11 cellular contexts compared by ENCODE assay signal in the genomic region with DNA sequence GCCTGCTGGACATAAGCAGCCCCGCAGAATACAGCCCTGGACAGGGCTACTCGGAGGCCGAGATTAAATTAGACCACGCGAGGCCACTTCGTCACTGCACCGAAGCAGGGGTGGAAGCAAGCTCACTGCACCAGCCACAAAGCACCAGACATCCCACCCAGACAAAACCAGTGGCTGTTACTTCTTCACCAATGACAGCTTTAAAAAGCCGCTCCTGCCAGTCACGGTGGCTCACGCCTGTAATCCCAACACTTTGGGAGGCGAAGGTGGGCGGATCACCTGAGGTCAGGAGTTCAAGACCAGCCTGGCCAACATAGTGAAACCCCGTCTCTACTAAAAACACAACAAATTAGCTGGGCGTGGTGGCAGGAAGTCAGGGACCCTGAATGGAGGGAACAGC. TPM values are rescaled to one million over a fixed set of nuclear protein-coding genes. Genes with fewer than 3 reads are reported as not detected.
A peak's percentile ranks its signal among the peaks of the same experiment; 100 is the strongest.
DNase-seq lines count a peak whose midpoint lies in the region; ATAC-seq, FAIRE-seq and TF ChIP-seq lines count a peak whose summit lies in the region.
"Not testable (repeated sequence)": the region's sequence is repeated elsewhere in the genome, so short reads cannot be mapped to it uniquely, and the experiment has no call there.
"Had no signal": no experiment of that assay in that cellular context is flagged by ENCODE, and none has a peak within 500 bp of the region (broad histone marks: within the 10 kb centered on the region; RNA-seq: fewer than 3 reads in every experiment).

No MANE protein-coding gene starts in this region.

- H3K4me1 ChIP-seq in HEK293 (ENCODE audit: control insufficient read depth, insufficient read depth, low read length); mesenchymal stem cell (ENCODE audit: control insufficient read depth, insufficient read depth, low read depth, low read length): not testable (repeated sequence)
- H3K4me1 ChIP-seq in K562 (replicated peaks in 1 of 2; ENCODE audit: control insufficient read depth in 2 of 2, insufficient read depth in 2 of 2, low read length in 2 of 2) = peaks cover 7 to 31% of the 10 kb centered on the region in 2 experiments; a peak in 4 of 5 replicates

- not testable (repeated sequence) for TF ChIP-seq POLR2A in K562 (conservative IDR thresholded peaks at IDR 0.05)

- not testable (repeated sequence) for H3K23ac ChIP-seq in mesenchymal stem cell (ENCODE audit: low read length in 2 of 2)

- H3K9me3 ChIP-seq in HEK293 (ENCODE audit: control insufficient read depth, insufficient read depth, low read depth, low read length); K562 (replicated peaks; ENCODE audit: control insufficient read depth, insufficient read depth, low read depth, low read length); mesenchymal stem cell (ENCODE audit: control insufficient read depth, low read length): not testable (repeated sequence)

- not testable (repeated sequence) for H2BK120ac ChIP-seq in mesenchymal stem cell (ENCODE audit: low read depth, low read length)

- H2AFZ ChIP-seq in K562 (ENCODE audit: low read depth, low read length) = peak overlapping the region; percentile 25
- not testable (repeated sequence) for H2AFZ ChIP-seq in mesenchymal stem cell (ENCODE audit: low read depth, low read length)

- H3K9me3 Mint-ChIP-seq in stimulated activated naive CD8-positive, alpha-beta T cell treated with anti-CD3 and anti-CD28 coated beads, Interleukin-15, Interleukin-2, amounts not matched to agents 100 ng/mL and 50 ng/mL, for 24 hours = not testable (repeated sequence)

- not testable (repeated sequence) for H3K18ac ChIP-seq in mesenchymal stem cell (ENCODE audit: low read depth in 1 of 2, low read length in 2 of 2)

- not testable (repeated sequence) for H3K79me1 ChIP-seq in mesenchymal stem cell (replicated peaks; ENCODE audit: low read length, poor library complexity, severe bottlenecking)

- not testable (repeated sequence) for H3K36me3 Mint-ChIP-seq in stimulated activated naive CD8-positive, alpha-beta T cell treated with anti-CD3 and anti-CD28 coated beads, Interleukin-15, Interleukin-2, amounts not matched to agents 100 ng/mL and 50 ng/mL, for 24 hours (ENCODE audit: low read depth)

- 50% methylated on average over 13 of the region's 14 CpGs for WGBS in K562 (ENCODE audit: insufficient coverage, low coverage, missing lambda C conversion rate)
- 89% methylated on average over 12 of the region's 14 CpGs for WGBS in mesenchymal stem cell

- not testable (repeated sequence) for H3K27me3 ChIP-seq in K562 (ENCODE audit: control insufficient read depth in 2 of 2, insufficient read depth in 2 of 2, low read length in 2 of 2)
- peaks cover 6 to 15% of the 10 kb centered on the region in 2 experiments for H3K27me3 ChIP-seq in mesenchymal stem cell (ENCODE audit: control insufficient read depth in 1 of 2, insufficient read depth in 1 of 2, low read length in 2 of 2)

- not testable (repeated sequence) for H3K4ac ChIP-seq in mesenchymal stem cell (ENCODE audit: low read depth in 1 of 2, low read length in 2 of 2)

- BruUV-seq in K562 (replicated peaks; lab: Mats Ljungman, UMichigan) = not testable (repeated sequence)

- POLR2A ChIA-PET in HEK293 (lab: Yijun Ruan, JAX) = interaction anchor here (1.2 kb wide), 1 partner anchor 14 kb away, joined by 4 read pairs; no protein-coding TSS in a partner anchor
- POLR2A ChIA-PET in K562 (lab: Yijun Ruan, JAX) = interaction anchor here (0.5 to 1.1 kb wide), 4 partner anchors 9 to 150 kb away, joined by 3 read pairs; no protein-coding TSS in a partner anchor

- not testable (repeated sequence) for H3K4me3 ChIP-seq in HEK293 (ENCODE audit: low read depth, low read length); K562; mesenchymal stem cell (ENCODE audit: insufficient read depth in 1 of 2, low read depth in 1 of 2, low read length in 2 of 2)

- not testable (repeated sequence) for H4K20me1 ChIP-seq in K562 (replicated peaks; ENCODE audit: control insufficient read depth, insufficient read depth, low read length)

- not testable (repeated sequence) for H3K4me3 Mint-ChIP-seq in stimulated activated naive CD8-positive, alpha-beta T cell treated with anti-CD3 and anti-CD28 coated beads, Interleukin-15, Interleukin-2, amounts not matched to agents 100 ng/mL and 50 ng/mL, for 24 hours

- TF ChIP-seq RAD21 in K562 (CRISPR knock-in tag; conservative IDR thresholded peaks at IDR 0.05 in 1 of 2, IDR thresholded peaks at IDR 0.05 in 1 of 2) = not testable (repeated sequence)

- peak overlapping the region in 1 of 2 experiments; percentile 76; a peak in 2 of 4 replicates for H3K9ac ChIP-seq in K562 (ENCODE audit: insufficient read depth in 1 of 2, low read depth in 2 of 2, low read length in 2 of 2)
- not testable (repeated sequence) for H3K9ac ChIP-seq in mesenchymal stem cell (ENCODE audit: low read length)

- H3K27ac ChIP-seq in HEK293 (ENCODE audit: extremely low read depth, low read depth, low read length); K562 (ENCODE audit: extremely low read depth, low read depth, low read length); mesenchymal stem cell (ENCODE audit: low read length, poor library complexity, severe bottlenecking): not testable (repeated sequence)

- DNase-seq in GM13976 (ENCODE audit: low spot score) = peak; percentile 2
- DNase-seq in K562 (ENCODE audit: extremely low read depth in 1 of 4, low spot score in 3 of 4); mesenchymal stem cell: not testable (repeated sequence)

- intact Hi-C loops in K562 (cut with micrococcal nuclease) = not testable (repeated sequence)

- not testable (repeated sequence) for H3K36me3 ChIP-seq in HEK293 (ENCODE audit: control insufficient read depth in 2 of 2, insufficient read depth in 1 of 2, low read length in 2 of 2); K562 (ENCODE audit: control insufficient read depth, insufficient read depth, low read length); mesenchymal stem cell (ENCODE audit: control insufficient read depth in 1 of 2, insufficient read depth in 2 of 2, low read depth in 1 of 2, low read length in 2 of 2)

- peaks cover 24% of the 10 kb centered on the region for H3K4me1 Mint-ChIP-seq in stimulated activated naive CD8-positive, alpha-beta T cell treated with anti-CD3 and anti-CD28 coated beads, Interleukin-15, Interleukin-2, amounts not matched to agents 100 ng/mL and 50 ng/mL, for 24 hours (ENCODE audit: low read depth)

- not testable (repeated sequence) for H3K14ac ChIP-seq in mesenchymal stem cell (ENCODE audit: low read length in 2 of 2)

- H4K8ac ChIP-seq in mesenchymal stem cell (ENCODE audit: low read length) = peak overlapping the region; percentile 37

- peaks cover 27% of the 10 kb centered on the region for H3K27me3 Mint-ChIP-seq in stimulated activated naive CD8-positive, alpha-beta T cell treated with anti-CD3 and anti-CD28 coated beads, Interleukin-15, Interleukin-2, amounts not matched to agents 100 ng/mL and 50 ng/mL, for 24 hours

- in situ Hi-C loops in GM13976 (cut with MboI; ENCODE audit: low sequenced_read_pairs, unreplicated experiment); K562 (cut with MboI): not testable (repeated sequence)

- not testable (repeated sequence) for H3K9me1 ChIP-seq in K562 (ENCODE audit: control insufficient read depth, insufficient read depth, low read length)

- not testable (repeated sequence) for FAIRE-seq in K562 (lab: Jason Lieb, UNC)

- not testable (repeated sequence) for H2BK12ac ChIP-seq in mesenchymal stem cell (ENCODE audit: low read length in 2 of 2)

- H4K91ac ChIP-seq in mesenchymal stem cell (ENCODE audit: low read length) = not testable (repeated sequence)

- H2AK5ac ChIP-seq in mesenchymal stem cell (ENCODE audit: low read length, severe bottlenecking) = not testable (repeated sequence)

- TF ChIP-seq CTCF in GM13976 (IDR thresholded peaks at IDR 0.05; ENCODE audit: borderline replicate concordance, control extremely low read depth, extremely low read depth, insufficient read depth, missing control alignments); HEK293 (tag by site-specific recombination; IDR thresholded peaks at IDR 0.05); K562 (IDR thresholded peaks at IDR 0.05 in 2 of 3, conservative IDR thresholded peaks at IDR 0.05 in 1 of 3; ENCODE audit: insufficient read depth in 2 of 3, low read depth in 1 of 3, low read length in 3 of 3): not testable (repeated sequence)

- TF ChIP-seq EP300 in K562 (IDR thresholded peaks at IDR 0.05; ENCODE audit: low read length) = not testable (repeated sequence)

- H3K27ac Mint-ChIP-seq in stimulated activated naive CD8-positive, alpha-beta T cell treated with anti-CD3 and anti-CD28 coated beads, Interleukin-15, Interleukin-2, amounts not matched to agents 100 ng/mL and 50 ng/mL, for 24 hours = peak overlapping the region; percentile 58

- not testable (repeated sequence) for H3K79me2 ChIP-seq in K562 (ENCODE audit: control insufficient read depth, insufficient read depth, low read length)

- not testable (repeated sequence) for H2BK5ac ChIP-seq in mesenchymal stem cell (ENCODE audit: low read depth, low read length, poor library complexity, severe bottlenecking)

- H3K4me2 ChIP-seq in K562 (ENCODE audit: insufficient read depth, low read length); mesenchymal stem cell (ENCODE audit: low read length, poor library complexity, severe bottlenecking): not testable (repeated sequence)

- CTCF ChIA-PET in HEK293 (lab: Yijun Ruan, JAX) = interaction anchor here (1.2 kb wide), 1 partner anchor 10 kb away, joined by 3 read pairs; no protein-coding TSS in a partner anchor
- CTCF ChIA-PET in K562 (lab: Yijun Ruan, JAX; ENCODE audit: low intra/inter-chr PET ratio) = not testable (repeated sequence)

- ATAC-seq in K562 = not testable (repeated sequence)

- not testable (repeated sequence) for H2BK15ac ChIP-seq in mesenchymal stem cell (ENCODE audit: low read depth, poor library complexity, severe bottlenecking)

RNA-seq across cellular contexts. Expression of gene TRIM7, which starts 27.4 kb away (rescaled TPM):
- 5.4 and 8.3 TPM in 2 replicates for total RNA-seq in K562 (2011; cell fraction: chromatin; rRNA removed; ENCODE audit: low replicate concordance)
- total RNA-seq in K562 (2011; cell fraction: nucleolus; rRNA removed) = 6.2 and 7.5 TPM in 2 replicates
- 7.2 and 7.9 TPM in 2 replicates for total RNA-seq in K562 (2011; cell fraction: nucleoplasm; rRNA removed)
- total RNA-seq in K562 (2014; rRNA removed) (12.9 and 13.8 TPM in 2 replicates), K562 (2014; rRNA removed; fragmentation: Illumina TruSeq; extraction: Trizol) (8.4 and 11.7 TPM in 2 replicates), K562 (2015; rRNA removed; fragmentation: Illumina TruSeq; extraction: Trizol) (8.9 and 9.0 TPM in 2 replicates), K562 (2021) (10.3 and 12.4 TPM in 2 replicates)
- polyA plus RNA-seq in K562 (2011; rRNA removed) (7.1 and 12.6 TPM in 2 replicates), K562 (2014; fragmentation: Illumina TruSeq; extraction: Trizol) (5.4 and 7.7 TPM in 2 replicates), K562 (2014; fragmentation: Nextera tagmentation; extraction: Ambion mirVana) (1 to 10 TPM; 2.6 to 3.2 TPM), K562 (2014; rRNA removed) (12.4 and 14.9 TPM in 2 replicates)
- polyA plus RNA-seq in K562 (2011; cell fraction: cytosol; rRNA removed) = 4.5 and 12.8 TPM in 2 replicates
- 8.4 and 8.9 TPM in 2 replicates for polyA plus RNA-seq in K562 (2011; cell fraction: nucleus; rRNA removed)
- polyA plus RNA-seq in K562 (2012) = 6.9 and 17.6 TPM in 2 replicates
- 3.3 and 4.2 TPM in 2 replicates for polyA minus RNA-seq in K562 (2011; rRNA and poly(A)+ RNA removed)
- 3.4 and 4.1 TPM in 2 replicates for polyA minus RNA-seq in K562 (2011; cell fraction: cytosol; rRNA and poly(A)+ RNA removed)
- polyA minus RNA-seq in K562 (2011; cell fraction: nucleus; rRNA and poly(A)+ RNA removed) = 2.6 and 3.3 TPM in 2 replicates
- 1.8 TPM for polyA plus RNA-seq in mesenchymal stem cell (2013, experiment 1 of 2)
- 1.4 TPM for polyA plus RNA-seq in mesenchymal stem cell (2013, experiment 2 of 2)
- total RNA-seq: A673 had no signal

RNA-seq across cellular contexts. Expression of gene OR2V2, which starts 30.2 kb away (rescaled TPM):
- not detected in 2 replicates for total RNA-seq in K562 (2011; cell fraction: chromatin; rRNA removed; ENCODE audit: low replicate concordance)
- not detected in 2 replicates for total RNA-seq in K562 (2011; cell fraction: nucleolus; rRNA removed)
- total RNA-seq in K562 (2011; cell fraction: nucleoplasm; rRNA removed) = not detected in 2 replicates
- total RNA-seq in K562 (2014; rRNA removed) (not detected in 2 replicates), K562 (2014; rRNA removed; fragmentation: Illumina TruSeq; extraction: Trizol) (not detected in 2 replicates), K562 (2015; rRNA removed; fragmentation: Illumina TruSeq; extraction: Trizol) (not detected in 2 replicates), K562 (2021) (not detected in 2 replicates)
- polyA plus RNA-seq in K562 (2011; rRNA removed) (not detected in 2 replicates), K562 (2014; fragmentation: Illumina TruSeq; extraction: Trizol) (not detected in 2 replicates), K562 (2014; fragmentation: Nextera tagmentation; extraction: Ambion mirVana) (under 1 TPM in 1 of 2 experiments, not detected in 1; 0.01 TPM), K562 (2014; rRNA removed) (not detected in 2 replicates)
- polyA plus RNA-seq in K562 (2011; cell fraction: cytosol; rRNA removed) = not detected in 2 replicates
- not detected in 2 replicates for polyA plus RNA-seq in K562 (2011; cell fraction: nucleus; rRNA removed)
- polyA plus RNA-seq in K562 (2012) = not detected in 2 replicates
- polyA minus RNA-seq in K562 (2011; rRNA and poly(A)+ RNA removed) = not detected in 2 replicates
- not detected in 2 replicates for polyA minus RNA-seq in K562 (2011; cell fraction: cytosol; rRNA and poly(A)+ RNA removed)
- not detected in 2 replicates for polyA minus RNA-seq in K562 (2011; cell fraction: nucleus; rRNA and poly(A)+ RNA removed)
- not detected for polyA plus RNA-seq in mesenchymal stem cell (2013, experiment 1 of 2)
- not detected for polyA plus RNA-seq in mesenchymal stem cell (2013, experiment 2 of 2)
- total RNA-seq: A673; Caco-2; Calu3; CD4-positive, alpha-beta T cell; CD8-positive, alpha-beta T cell had no signal
- polyA plus RNA-seq: AG04450 had no signal

RNA-seq across cellular contexts. Expression of gene TRIM41, which starts 45.5 kb away (rescaled TPM):
- 93.5 and 120 TPM in 2 replicates for total RNA-seq in K562 (2011; cell fraction: chromatin; rRNA removed; ENCODE audit: low replicate concordance)
- 59.6 and 64.0 TPM in 2 replicates for total RNA-seq in K562 (2011; cell fraction: nucleolus; rRNA removed)
- total RNA-seq in K562 (2011; cell fraction: nucleoplasm; rRNA removed) = 84.3 and 102 TPM in 2 replicates
- total RNA-seq in K562 (2014; rRNA removed) (29.5 and 31.6 TPM in 2 replicates), K562 (2014; rRNA removed; fragmentation: Illumina TruSeq; extraction: Trizol) (11.4 and 14.2 TPM in 2 replicates), K562 (2015; rRNA removed; fragmentation: Illumina TruSeq; extraction: Trizol) (21.7 and 25.6 TPM in 2 replicates), K562 (2021) (37.7 and 47.6 TPM in 2 replicates)
- polyA plus RNA-seq in K562 (2011; rRNA removed) (15.6 and 19.3 TPM in 2 replicates), K562 (2014; fragmentation: Illumina TruSeq; extraction: Trizol) (20.9 and 29.8 TPM in 2 replicates), K562 (2014; fragmentation: Nextera tagmentation; extraction: Ambion mirVana) (1 to 10 TPM; 1.8 to 2.1 TPM), K562 (2014; rRNA removed) (34.8 and 39.3 TPM in 2 replicates)
- 15.7 and 25.0 TPM in 2 replicates for polyA plus RNA-seq in K562 (2011; cell fraction: cytosol; rRNA removed)
- polyA plus RNA-seq in K562 (2011; cell fraction: nucleus; rRNA removed) = 121 and 125 TPM in 2 replicates
- polyA plus RNA-seq in K562 (2012) = 32.5 and 45.1 TPM in 2 replicates
- polyA minus RNA-seq in K562 (2011; rRNA and poly(A)+ RNA removed) = 14.0 and 16.6 TPM in 2 replicates
- 7.3 and 9.5 TPM in 2 replicates for polyA minus RNA-seq in K562 (2011; cell fraction: cytosol; rRNA and poly(A)+ RNA removed)
- 19.9 and 22.7 TPM in 2 replicates for polyA minus RNA-seq in K562 (2011; cell fraction: nucleus; rRNA and poly(A)+ RNA removed)
- polyA plus RNA-seq in mesenchymal stem cell (2013, experiment 1 of 2) = 19.1 TPM
- polyA plus RNA-seq in mesenchymal stem cell (2013, experiment 2 of 2) = 19.0 TPM

RNA-seq across cellular contexts. Expression of gene OR2V1, which starts 46.6 kb away (rescaled TPM):
- total RNA-seq in K562 (2011; cell fraction: chromatin; rRNA removed; ENCODE audit: low replicate concordance) = not detected in 2 replicates
- total RNA-seq in K562 (2011; cell fraction: nucleolus; rRNA removed) = not detected in 2 replicates
- total RNA-seq in K562 (2011; cell fraction: nucleoplasm; rRNA removed) = not detected in 2 replicates
- 0.08 TPM in 1 of 2 replicates, not detected in the other for total RNA-seq in K562 (2014; rRNA removed)
- total RNA-seq in K562 (2014; rRNA removed; fragmentation: Illumina TruSeq; extraction: Trizol) = 0.04 TPM in 1 of 2 replicates, not detected in the other
- total RNA-seq in K562 (2015; rRNA removed; fragmentation: Illumina TruSeq; extraction: Trizol) = not detected in 2 replicates
- total RNA-seq in K562 (2021) = 0.07 TPM in 1 of 2 replicates, not detected in the other
- polyA plus RNA-seq in K562 (2011; rRNA removed) = 0.05 and 0.15 TPM in 2 replicates
- polyA plus RNA-seq in K562 (2011; cell fraction: cytosol; rRNA removed) = 0.03 TPM in 2 replicates
- not detected in 2 replicates for polyA plus RNA-seq in K562 (2011; cell fraction: nucleus; rRNA removed)
- polyA plus RNA-seq in K562 (2012) = 0.06 and 0.08 TPM in 2 replicates
- polyA plus RNA-seq in K562 (2014; fragmentation: Illumina TruSeq; extraction: Trizol) = 0.10 TPM in 1 of 2 replicates, not detected in the other
- polyA plus RNA-seq in K562 (2014; fragmentation: Nextera tagmentation; extraction: Ambion mirVana) = under 1 TPM; 0.15 to 0.28 TPM
- polyA plus RNA-seq in K562 (2014; rRNA removed) = 0.07 TPM in 1 of 2 replicates, not detected in the other
- 0.12 TPM in 1 of 2 replicates, not detected in the other for polyA minus RNA-seq in K562 (2011; rRNA and poly(A)+ RNA removed)
- not detected in 2 replicates for polyA minus RNA-seq in K562 (2011; cell fraction: cytosol; rRNA and poly(A)+ RNA removed)
- polyA minus RNA-seq in K562 (2011; cell fraction: nucleus; rRNA and poly(A)+ RNA removed) = not detected in 2 replicates
- not detected for polyA plus RNA-seq in mesenchymal stem cell (2013, experiment 1 of 2)
- not detected for polyA plus RNA-seq in mesenchymal stem cell (2013, experiment 2 of 2)
- total RNA-seq: A673; Caco-2; Calu3; CD4-positive, alpha-beta T cell; CD8-positive, alpha-beta T cell had no signal
- polyA plus RNA-seq: AG04450 had no signal
